ENCODE assay signal across 10 cellular contexts in genomic region chr16:85436207-85436606, GRCh38.
A peak's percentile ranks its signal among the peaks of the same experiment; 100 is the strongest.
DNase-seq lines count a peak whose midpoint lies in the region; TF ChIP-seq lines count a peak whose summit lies in the region.
"Had no signal": no experiment of that assay in that cellular context is flagged by ENCODE, and none has a peak within 500 bp of the region (broad histone marks: within the 10 kb centered on the region; RNA-seq: fewer than 3 reads in every experiment).

No MANE protein-coding gene starts in this region.

- TF ChIP-seq EP300 in sigmoid colon (IDR thresholded peaks at IDR 0.05) = no peak

- no peaks in the 10 kb centered on the region for H3K36me3 ChIP-seq in BLaER1 treated with 17β-estradiol and CSF1 and Interleukin-3, amounts not matched to agents 10 nM and 100 nM
- H3K36me3 ChIP-seq in Peyer's patch (no peaks in the 10 kb centered on the region), iPS-15b (ENCODE audit: control insufficient read depth, insufficient read depth, low read length) (no peaks in the 10 kb centered on the region), sigmoid colon (no peaks in the 10 kb centered on the region), adrenal gland (replicated peaks in 1 of 2) (no peaks in the 10 kb centered on the region)

- WGBS in sigmoid colon, 2 donors = 24 to 65% methylated on average over 9 of the region's 9 CpGs
- WGBS in adrenal gland, 4 donors = 80 to 89% (median 83%) methylated on average over 9 of the region's 9 CpGs

- H3K4me1 ChIP-seq in BLaER1 treated with 17β-estradiol and CSF1 and Interleukin-3, amounts not matched to agents 10 nM and 100 nM = peaks cover 22 to 79% (median 70%) of the 10 kb centered on the region in 10 experiments
- H3K4me1 ChIP-seq in Peyer's patch (peaks cover 0 to 22% (median 4%) of the 10 kb centered on the region in 4 donors), iPS-15b (ENCODE audit: control insufficient read depth, insufficient read depth, low read length) (peaks cover 21% of the 10 kb centered on the region), sigmoid colon (peaks cover 0 to 22% (median 21%) of the 10 kb centered on the region in 4 donors), adrenal gland (replicated peaks in 1 of 2) (no peaks in the 10 kb centered on the region)

- H3K4me3 ChIP-seq in BLaER1 treated with 17β-estradiol and CSF1 and Interleukin-3, amounts not matched to agents 10 nM and 100 nM = 0 out of 20 replicates have a peak overlapping the region, but pooled peaks of 1 of the 10 experiments have one; percentile 53
- H3K4me3 ChIP-seq in Peyer's patch (no peak overlapping the region), iPS-15b (ENCODE audit: low read depth, low read length) (no peak overlapping the region), sigmoid colon (peak overlapping the region in 1 of 4 donors; percentile 7), adrenal gland (no peak overlapping the region)

- H3K4me2 ChIP-seq in BLaER1 treated with 17β-estradiol and CSF1 and Interleukin-3, amounts not matched to agents 10 nM and 100 nM = peak overlapping the region; percentile 73 to 96 (median 89)

- H3K27ac ChIP-seq in BLaER1 treated with 17β-estradiol and CSF1 and Interleukin-3, amounts not matched to agents 10 nM and 100 nM = peak overlapping the region in 10 of 11 experiments; percentile 50 to 80 (median 73); a peak in 19 of 22 replicates
- peak overlapping the region; percentile 63 to 87 (median 76) for H3K27ac ChIP-seq in Peyer's patch
- H3K27ac ChIP-seq in sigmoid colon = peak overlapping the region; percentile 54 to 70 (median 60)
- peak overlapping the region in 2 of 5 donors; percentile 21 to 38 for H3K27ac ChIP-seq in adrenal gland

- TF ChIP-seq POLR2A in Peyer's patch (IDR thresholded peaks at IDR 0.05) (no peak), sigmoid colon (IDR thresholded peaks at IDR 0.05) (no peak), adrenal gland (IDR thresholded peaks at IDR 0.05) (no peak)

- TF ChIP-seq CTCF in Peyer's patch (IDR thresholded peaks at IDR 0.05) (no peak), sigmoid colon (IDR thresholded peaks at IDR 0.05) (no peak), adrenal gland (IDR thresholded peaks at IDR 0.05) (no peak)

- intact Hi-C loops in sigmoid colon (cut with DNase I) = no loop called here
- intact Hi-C loops in posterior cingulate gyrus (cut with DNase I) = no loop called here
- intact Hi-C loops in adrenal gland (cut with DNase I) = no loop called here

- H3K9me3 ChIP-seq in BLaER1 treated with 17β-estradiol and CSF1 and Interleukin-3, amounts not matched to agents 10 nM and 100 nM (replicated peaks in 1 of 11) = no peaks in the 10 kb centered on the region
- H3K9me3 ChIP-seq in Peyer's patch (no peaks in the 10 kb centered on the region), iPS-15b (ENCODE audit: control insufficient read depth, insufficient read depth, low read length) (no peaks in the 10 kb centered on the region), sigmoid colon (no peaks in the 10 kb centered on the region), adrenal gland (replicated peaks in 1 of 3) (no peaks in the 10 kb centered on the region)

- peak overlapping the region in 10 of 11 experiments; percentile 48 to 73 (median 66); a peak in 20 of 22 replicates for H3K9ac ChIP-seq in BLaER1 treated with 17β-estradiol and CSF1 and Interleukin-3, amounts not matched to agents 10 nM and 100 nM
- peak overlapping the region; percentile 24 for H3K9ac ChIP-seq in iPS-15b (ENCODE audit: low read depth, low read length)

- H4K20me1 ChIP-seq in BLaER1 treated with 17β-estradiol and CSF1 and Interleukin-3, amounts not matched to agents 10 nM and 100 nM = peaks cover 0 to 4% (median 0%) of the 10 kb centered on the region in 11 experiments; a peak in 1 of 22 replicates

- DNase-seq in Peyer's patch = no peak
- no peak for DNase-seq in sigmoid colon
- no peak for DNase-seq in HuH-7 (ENCODE audit: low spot score)
- DNase-seq in posterior cingulate gyrus = no peak
- DNase-seq in adrenal gland = no peak
- DNase-seq in activated CD8-positive, alpha-beta memory T cell treated with anti-CD3 and anti-CD28 coated beads, Interleukin-2, amount 50 U/mL, for 48 hours = no peak
- DNase-seq: AML-193, SHP77 treated with DMSO at 0.1 percent for 48 hours had no signal

- H3K27me3 ChIP-seq in BLaER1 treated with 17β-estradiol and CSF1 and Interleukin-3, amounts not matched to agents 10 nM and 100 nM = peaks cover 0 to 37% (median 0%) of the 10 kb centered on the region in 11 experiments; a peak in 5 of 22 replicates
- no peaks in the 10 kb centered on the region for H3K27me3 ChIP-seq in Peyer's patch
- H3K27me3 ChIP-seq in iPS-15b (ENCODE audit: control insufficient read depth, insufficient read depth, low read length) = peaks cover 7% of the 10 kb centered on the region
- no peaks in the 10 kb centered on the region for H3K27me3 ChIP-seq in sigmoid colon
- H3K27me3 ChIP-seq in adrenal gland = no peaks in the 10 kb centered on the region
